21 cellular contexts compared by ENCODE assay signal in genomic region chr10:14688606-14689005, GRCh38.
A peak's percentile ranks its signal among the peaks of the same experiment; 100 is the strongest.
DNase-seq lines count a peak whose midpoint lies in the region; ATAC-seq and TF ChIP-seq lines count a peak whose summit lies in the region.
"Had no signal": no experiment of that assay in that cellular context is flagged by ENCODE, and none has a peak within 500 bp of the region (broad histone marks: within the 10 kb centered on the region; RNA-seq: fewer than 3 reads in every experiment).

No MANE protein-coding gene starts in this region.

- no peaks in the 10 kb centered on the region for H3K9me3 Mint-ChIP-seq in neural progenitor cell
- H3K9me3 Mint-ChIP-seq: activated CD4-positive, alpha-beta memory T cell treated with anti-CD3 and anti-CD28 coated beads, Interleukin-2, amount 10 ng/mL, durations not matched to agents 7 days and 5 days; activated T-helper 17 cell treated with anti-CD3 and anti-CD28 coated beads, Interleukin-2, amount 50 U/mL, for 72 hours; CD8-positive, alpha-beta memory T cell; endodermal cell had no signal

- H3K4me2 ChIP-seq in BLaER1: peak overlapping the region; percentile 57
- no peak overlapping the region for H3K4me2 ChIP-seq in neural progenitor cell

- H3K9me3 ChIP-seq in BLaER1 (no peaks in the 10 kb centered on the region; the same call in 1 of the 2 replicates), neural progenitor cell (ENCODE audit: low read depth) (no peaks in the 10 kb centered on the region)
- H3K9me3 ChIP-seq: upper lobe of left lung had no signal

- H3K4me1 ChIP-seq in BLaER1 (peaks cover 41% of the 10 kb centered on the region), neural progenitor cell (peaks cover 5% of the 10 kb centered on the region)
- H3K4me1 ChIP-seq: upper lobe of left lung had no signal

- peaks cover 2% of the 10 kb centered on the region for H3K36me3 Mint-ChIP-seq in neural progenitor cell

- no peak for ATAC-seq in left lobe of liver
- ATAC-seq: activated T-helper 17 cell treated with anti-CD3 and anti-CD28 coated beads, Interleukin-2, amount 50 U/mL, for 72 hours had no signal

- H3K36me3 ChIP-seq in BLaER1 (no peaks in the 10 kb centered on the region), neural progenitor cell (no peaks in the 10 kb centered on the region)
- H3K36me3 ChIP-seq: heart right ventricle, upper lobe of left lung had no signal

- no peak overlapping the region for H2AFZ ChIP-seq in neural progenitor cell (replicated peaks)

- H3F3A ChIP-seq in neural progenitor cell (ENCODE audit: low read depth): no peaks in the 10 kb centered on the region

- H3K27me3 Mint-ChIP-seq in neural progenitor cell (ENCODE audit: insufficient read depth, low read depth): peaks cover 10% of the 10 kb centered on the region
- H3K27me3 Mint-ChIP-seq: activated CD4-positive, alpha-beta memory T cell treated with anti-CD3 and anti-CD28 coated beads, Interleukin-2, amount 10 ng/mL, durations not matched to agents 7 days and 5 days; activated T-helper 17 cell treated with anti-CD3 and anti-CD28 coated beads, Interleukin-2, amount 50 U/mL, for 72 hours had no signal

- no peaks in the 10 kb centered on the region for H3K79me2 ChIP-seq in neural progenitor cell (ENCODE audit: low read depth)

- H3K27ac ChIP-seq in BLaER1: 0 out of 2 replicates have a peak overlapping the region, but pooled peaks have one; percentile 8
- H3K27ac ChIP-seq in neural progenitor cell: no peak overlapping the region
- H3K27ac ChIP-seq: HL-60, upper lobe of left lung had no signal

- DNase-seq in HFF-Myc (ENCODE audit: extremely low read depth, low read depth) (peak; percentile 95), brain pericyte (ENCODE audit: low read depth, low spot score) (peak; percentile 79), neural progenitor cell (ENCODE audit: low spot score) (no peak), NCI-H2227 treated with DMSO at 0.1 percent for 48 hours (lab: John Stamatoyannopoulos, UW) (no peak), NCI-H146 treated with DMSO at 0.1 percent for 48 hours (lab: John Stamatoyannopoulos, UW; ENCODE audit: unreplicated experiment) (no peak), left lobe of liver (ENCODE audit: low spot score) (no peak)
- DNase-seq in activated CD4-positive, alpha-beta T cell treated with anti-CD3 and anti-CD28 coated beads, Interleukin-2, amount 50 U/mL, for 4 hours: no peak
- DNase-seq: activated CD4-positive, alpha-beta memory T cell treated with anti-CD3 and anti-CD28 coated beads, Interleukin-2, amount 10 ng/mL, durations not matched to agents 7 days and 5 days; CD8-positive, alpha-beta memory T cell; endodermal cell; H7; left cardiac atrium; NCI-H2171; retina; SHP77 treated with DMSO at 0.1 percent for 48 hours; stimulated activated CD4-positive, alpha-beta T cell treated with anti-CD3 and anti-CD28 coated beads, Interleukin-2, amount 100 ng/mL, for 48 hours; upper lobe of left lung had no signal

- H3K4me3 Mint-ChIP-seq in neural progenitor cell: no peak overlapping the region
- H3K4me3 Mint-ChIP-seq: activated CD4-positive, alpha-beta memory T cell treated with anti-CD3 and anti-CD28 coated beads, Interleukin-2, amount 10 ng/mL, durations not matched to agents 7 days and 5 days; activated T-helper 17 cell treated with anti-CD3 and anti-CD28 coated beads, Interleukin-2, amount 50 U/mL, for 72 hours; CD8-positive, alpha-beta memory T cell; endodermal cell had no signal

- H4K20me1 ChIP-seq in BLaER1: no peaks in the 10 kb centered on the region
- H4K20me1 ChIP-seq in neural progenitor cell (ENCODE audit: low read depth): no peaks in the 10 kb centered on the region

- H3K4me3 ChIP-seq in BLaER1 (no peak overlapping the region), HFF-Myc (replicated peaks; ENCODE audit: low read depth, low read length) (no peak overlapping the region), neural progenitor cell (no peak overlapping the region)
- H3K4me3 ChIP-seq: heart right ventricle, upper lobe of left lung had no signal

- no peak overlapping the region for H3K9ac ChIP-seq in BLaER1
- H3K9ac ChIP-seq in neural progenitor cell: no peak overlapping the region

- TF ChIP-seq CTCF in HFF-Myc (IDR thresholded peaks at IDR 0.05; ENCODE audit: low read depth, low read length, missing control alignments) (no peak), neural progenitor cell (IDR thresholded peaks at IDR 0.05) (no peak)

- peaks cover 9% of the 10 kb centered on the region for H3K4me1 Mint-ChIP-seq in neural progenitor cell

- H3K27me3 ChIP-seq in BLaER1 (no peaks in the 10 kb centered on the region), neural progenitor cell (no peaks in the 10 kb centered on the region)
- H3K27me3 ChIP-seq: heart right ventricle, upper lobe of left lung had no signal

- peak overlapping the region; percentile 46 for H3K27ac Mint-ChIP-seq in neural progenitor cell
- H3K27ac Mint-ChIP-seq: activated CD4-positive, alpha-beta memory T cell treated with anti-CD3 and anti-CD28 coated beads, Interleukin-2, amount 10 ng/mL, durations not matched to agents 7 days and 5 days; activated T-helper 17 cell treated with anti-CD3 and anti-CD28 coated beads, Interleukin-2, amount 50 U/mL, for 72 hours; CD8-positive, alpha-beta memory T cell; endodermal cell had no signal

Comparison
In these comparisons a context has a peak if more than half of its experiments do, and no peak if none do; other contexts are left out.
1. DNase-seq: peak in HFF-Myc (single experiment) and brain pericyte (single experiment); none in neural progenitor cell (single experiment), NCI-H2227 treated with DMSO at 0.1 percent for 48 hours (single experiment), NCI-H146 treated with DMSO at 0.1 percent for 48 hours (single experiment), activated CD4-positive, alpha-beta T cell treated with anti-CD3 and anti-CD28 coated beads, Interleukin-2, amount 50 U/mL, for 4 hours (0 of 2) and left lobe of liver (single experiment).